Comparison of ENCODE assay signal across 8 cellular contexts in the genomic region with DNA sequence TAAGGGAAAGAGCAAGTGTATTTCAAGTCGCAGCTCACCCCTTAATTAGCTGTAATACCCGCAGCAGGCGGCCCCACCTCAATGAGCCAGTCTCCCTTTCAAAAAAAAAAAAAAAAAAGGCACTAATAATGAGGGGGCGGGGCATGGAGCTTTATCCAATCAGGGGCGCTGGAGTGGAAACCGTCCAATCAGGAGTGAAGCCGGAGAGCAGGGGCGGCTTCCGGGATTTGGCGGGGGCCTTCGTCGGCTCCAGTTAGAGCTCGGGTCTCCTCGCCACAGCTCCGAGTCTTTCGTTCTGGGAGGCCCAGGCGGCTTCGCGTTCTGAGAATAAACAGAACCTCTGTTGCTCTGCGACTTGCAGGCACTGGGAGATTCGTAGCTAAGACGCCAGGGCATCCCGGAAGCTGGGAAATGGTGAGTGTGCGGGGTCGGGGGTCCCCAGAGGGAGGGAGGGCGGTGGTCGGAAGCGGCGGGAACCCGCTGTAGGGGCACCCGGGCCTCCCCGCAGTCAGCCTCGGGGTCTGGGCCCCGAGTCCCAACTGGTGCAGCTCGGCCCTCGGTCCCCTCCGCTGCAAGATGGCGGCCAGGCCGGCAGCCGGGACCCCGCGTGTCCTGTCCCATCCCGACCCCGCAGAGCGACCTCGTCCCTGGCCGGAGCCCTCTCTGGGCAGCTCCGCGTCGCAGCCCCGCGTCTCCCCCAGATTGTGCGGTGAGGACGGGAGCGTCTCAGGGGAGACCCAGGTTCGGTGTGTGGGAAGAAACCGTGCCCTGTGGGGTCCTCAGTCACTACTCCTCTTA. TPM values are rescaled to one million over a fixed set of nuclear protein-coding genes. Genes with fewer than 3 reads are reported as not detected.
DNase-seq lines count a peak whose midpoint lies in the region; ATAC-seq and TF ChIP-seq lines count a peak whose summit lies in the region.

Gene ZNF267 (plus strand): TSS at position 252 of the 798 bp plus-strand sequence. CDS start 160 bp downstream, at position 412.

- peak within 1 kb of the TSS; percentile 85 to 92 for H3K27ac ChIP-seq in liver (ENCODE audit: low read depth in 1 of 2, low read length in 2 of 2)

- H3K36me3 Mint-ChIP-seq in dendritic cell treated with granulocyte-macrophage colony-stimulating factor and Interleukin-4, amounts not matched to agents 40 ng/mL and 50 ng/mL, for 4 days (ENCODE audit: low read depth): peaks cover 52% of the 10 kb centered on the region

- peaks cover 0 to 16% (median 5%) of the 10 kb centered on the region in 4 donors for H3K4me1 ChIP-seq in liver (ENCODE audit: control insufficient read depth in 4 of 4, insufficient read depth in 4 of 4, low read length in 3 of 4)

- peak within 1 kb of the TSS; percentile 87 to 98 (median 90) for H3K4me3 ChIP-seq in liver (ENCODE audit: low read depth in 1 of 3, low read length in 3 of 3)

- peak within 1 kb of the TSS; percentile 84 to 91 for H3K9ac ChIP-seq in liver (ENCODE audit: low read depth in 1 of 2, low read length in 2 of 2)

- DNase-seq in Ammon's horn (ENCODE audit: low spot score) (peak; percentile 90), NCI-H526 treated with DMSO at 0.1 percent for 48 hours (lab: John Stamatoyannopoulos, UW) (peak; percentile 69)
- DNase-seq in activated CD4-positive, alpha-beta T cell treated with anti-CD3 and anti-CD28 coated beads, Interleukin-2, amount 50 U/mL, for 24 hours (ENCODE audit: low read depth in 1 of 2, low spot score in 1 of 2): peak; percentile 82 to 94
- DNase-seq in stimulated activated CD4-positive, alpha-beta T cell treated with anti-CD3 and anti-CD28 coated beads, Interleukin-4, amount 100 ng/mL, for 24 hours: peak; percentile 96

- TF ChIP-seq CTCF in liver (IDR thresholded peaks at IDR 0.05; ENCODE audit: low read depth, low read length, missing input control): no peak

- H3K9me3 ChIP-seq in liver (ENCODE audit: control insufficient read depth in 4 of 4, low read length in 3 of 4): no peaks in the 10 kb centered on the region

- intact Hi-C loops in dendritic cell treated with granulocyte-macrophage colony-stimulating factor and Interleukin-4, amounts not matched to agents 40 ng/mL and 50 ng/mL, for 4 days (cut with micrococcal nuclease): no loop called here

- H3K4me3 Mint-ChIP-seq in dendritic cell treated with granulocyte-macrophage colony-stimulating factor and Interleukin-4, amounts not matched to agents 40 ng/mL and 50 ng/mL, for 4 days: peak within 1 kb of the TSS; percentile 94

- H3K4me1 Mint-ChIP-seq in dendritic cell treated with granulocyte-macrophage colony-stimulating factor and Interleukin-4, amounts not matched to agents 40 ng/mL and 50 ng/mL, for 4 days (ENCODE audit: low read depth): peaks cover 74% of the 10 kb centered on the region

- peak; percentile 57 for ATAC-seq in HG03439 (IDR thresholded peaks at IDR 0.05; ENCODE audit: unreplicated experiment)

- no peaks in the 10 kb centered on the region for H3K9me3 Mint-ChIP-seq in dendritic cell treated with granulocyte-macrophage colony-stimulating factor and Interleukin-4, amounts not matched to agents 40 ng/mL and 50 ng/mL, for 4 days

- under 1% methylated on average over 57 of the region's 57 CpGs for WGBS in liver

- H3K36me3 ChIP-seq in liver (ENCODE audit: control insufficient read depth in 4 of 4, insufficient read depth in 3 of 4, low read depth in 1 of 4, low read length in 3 of 4): peaks cover 0 to 4% (median 2%) of the 10 kb centered on the region in 4 donors

- TF ChIP-seq POLR2A in GM19193 (IDR thresholded peaks at IDR 0.05; ENCODE audit: extremely low read depth, insufficient read depth, insufficient read length): peak; percentile 94

- H3K27me3 ChIP-seq in liver (ENCODE audit: control insufficient read depth in 4 of 4, insufficient read depth in 4 of 4, low read length in 3 of 4): no peaks in the 10 kb centered on the region

- no peak for TF ChIP-seq RAD21 in liver (IDR thresholded peaks at IDR 0.05)

- peak within 1 kb of the TSS; percentile 100 for H3K27ac Mint-ChIP-seq in dendritic cell treated with granulocyte-macrophage colony-stimulating factor and Interleukin-4, amounts not matched to agents 40 ng/mL and 50 ng/mL, for 4 days

- H3K27me3 Mint-ChIP-seq in dendritic cell treated with granulocyte-macrophage colony-stimulating factor and Interleukin-4, amounts not matched to agents 40 ng/mL and 50 ng/mL, for 4 days: no peaks in the 10 kb centered on the region

TF ChIP-seq in liver, 16 proteins besides CTCF, POLR2A, EP300 and RAD21:
- TF ChIP-seq EGR1 (IDR thresholded peaks at IDR 0.05; ENCODE audit: low read depth in 2 of 2) (peak; percentile 43 to 50), TAF1 (conservative IDR thresholded peaks at IDR 0.05) (no peak), SP1 (IDR thresholded peaks at IDR 0.05) (peak; percentile 80), HNF4A (conservative IDR thresholded peaks at IDR 0.05) (no peak), YY1 (IDR thresholded peaks at IDR 0.05) (peak; percentile 76), GABPA (IDR thresholded peaks at IDR 0.05 in 1 of 2, conservative IDR thresholded peaks at IDR 0.05 in 1 of 2) (peak; percentile 37 to 75), HNF4G (IDR thresholded peaks at IDR 0.05) (no peak)
- TF ChIP-seq, protein P1, sequence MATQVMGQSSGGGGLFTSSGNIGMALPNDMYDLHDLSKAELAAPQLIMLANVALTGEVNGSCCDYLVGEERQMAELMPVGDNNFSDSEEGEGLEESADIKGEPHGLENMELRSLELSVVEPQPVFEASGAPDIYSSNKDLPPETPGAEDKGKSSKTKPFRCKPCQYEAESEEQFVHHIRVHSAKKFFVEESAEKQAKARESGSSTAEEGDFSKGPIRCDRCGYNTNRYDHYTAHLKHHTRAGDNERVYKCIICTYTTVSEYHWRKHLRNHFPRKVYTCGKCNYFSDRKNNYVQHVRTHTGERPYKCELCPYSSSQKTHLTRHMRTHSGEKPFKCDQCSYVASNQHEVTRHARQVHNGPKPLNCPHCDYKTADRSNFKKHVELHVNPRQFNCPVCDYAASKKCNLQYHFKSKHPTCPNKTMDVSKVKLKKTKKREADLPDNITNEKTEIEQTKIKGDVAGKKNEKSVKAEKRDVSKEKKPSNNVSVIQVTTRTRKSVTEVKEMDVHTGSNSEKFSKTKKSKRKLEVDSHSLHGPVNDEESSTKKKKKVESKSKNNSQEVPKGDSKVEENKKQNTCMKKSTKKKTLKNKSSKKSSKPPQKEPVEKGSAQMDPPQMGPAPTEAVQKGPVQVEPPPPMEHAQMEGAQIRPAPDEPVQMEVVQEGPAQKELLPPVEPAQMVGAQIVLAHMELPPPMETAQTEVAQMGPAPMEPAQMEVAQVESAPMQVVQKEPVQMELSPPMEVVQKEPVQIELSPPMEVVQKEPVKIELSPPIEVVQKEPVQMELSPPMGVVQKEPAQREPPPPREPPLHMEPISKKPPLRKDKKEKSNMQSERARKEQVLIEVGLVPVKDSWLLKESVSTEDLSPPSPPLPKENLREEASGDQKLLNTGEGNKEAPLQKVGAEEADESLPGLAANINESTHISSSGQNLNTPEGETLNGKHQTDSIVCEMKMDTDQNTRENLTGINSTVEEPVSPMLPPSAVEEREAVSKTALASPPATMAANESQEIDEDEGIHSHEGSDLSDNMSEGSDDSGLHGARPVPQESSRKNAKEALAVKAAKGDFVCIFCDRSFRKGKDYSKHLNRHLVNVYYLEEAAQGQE (IDR thresholded peaks at IDR 0.05): peak; percentile 17
- TF ChIP-seq, protein P2, sequence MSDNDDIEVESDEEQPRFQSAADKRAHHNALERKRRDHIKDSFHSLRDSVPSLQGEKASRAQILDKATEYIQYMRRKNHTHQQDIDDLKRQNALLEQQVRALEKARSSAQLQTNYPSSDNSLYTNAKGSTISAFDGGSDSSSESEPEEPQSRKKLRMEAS (IDR thresholded peaks at IDR 0.05): no peak
TF ChIP-seq in liver: peak in this region for 5.

RNA-seq across cellular contexts. Expression of gene ZNF267, which starts in this region (rescaled TPM):
- 1 to 10 TPM; 4.9 to 9.0 TPM for total RNA-seq in liver
- polyA plus RNA-seq in liver: 1 to 10 TPM; 1.9 to 2.4 TPM

Comparison
In these comparisons a context has a peak if more than half of its experiments do, and no peak if none do; other contexts are left out.
1. Peak in every context shown above with its lines: DNase-seq, ATAC-seq, H3K4me3 ChIP-seq and H3K27ac ChIP-seq.